Comparison of ENCODE assay signal across 18 cellular contexts in the genomic region with DNA sequence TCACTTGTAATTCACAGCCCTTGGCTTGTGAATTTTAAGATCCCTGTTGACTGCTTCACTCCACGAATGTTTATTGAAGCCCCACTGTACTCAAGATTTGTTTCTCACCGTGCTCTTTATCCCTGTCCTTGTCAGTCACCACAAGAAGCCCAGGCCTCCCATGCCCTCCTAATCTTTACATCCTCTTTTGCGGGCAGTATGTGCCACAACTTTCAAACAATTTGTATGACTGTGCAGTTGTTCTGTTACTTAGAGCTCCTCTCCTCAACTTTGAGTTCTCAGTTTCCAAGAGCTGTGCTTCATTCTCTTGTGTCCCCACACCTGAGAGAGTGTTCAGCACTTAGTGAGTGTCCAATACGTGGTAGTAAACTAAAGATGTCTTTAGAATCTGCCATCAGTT.
A peak's percentile ranks its signal among the peaks of the same experiment; 100 is the strongest.
DNase-seq lines count a peak whose midpoint lies in the region; ATAC-seq lines count a peak whose summit lies in the region.
"Had no signal": no experiment of that assay in that cellular context is flagged by ENCODE, and none has a peak within 500 bp of the region (broad histone marks: within the 10 kb centered on the region; RNA-seq: fewer than 3 reads in every experiment).

No MANE protein-coding gene starts in this region.

- DNase-seq in OCI-M1 (lab: John Stamatoyannopoulos, UW) (peak; percentile 89), SIG-M5 treated with dmso at 0.1 percent for 504 hours (lab: John Stamatoyannopoulos, UW; ENCODE audit: unreplicated experiment) (no peak), NCI-H526 (lab: John Stamatoyannopoulos, UW) (no peak), NCI-H2107 (lab: John Stamatoyannopoulos, UW) (no peak)
- no peak for DNase-seq in activated T-cell treated with anti-CD3 and anti-CD28 coated beads, Interleukin-2, amount 50 U/mL, for 72 hours
- DNase-seq: activated naive CD8-positive, alpha-beta T cell treated with anti-CD3 and anti-CD28 coated beads for 36 hours; activated T-cell treated with anti-CD3 and anti-CD28 coated beads for 4 hours; hippocampal formation; mucosa of descending colon; NCI-H1694 treated with DMSO at 0.1 percent for 48 hours; NCI-H524 treated with DMSO at 0.1 percent for 48 hours; occipital lobe; stimulated activated CD4-positive, alpha-beta T cell treated with anti-CD3 and anti-CD28 coated beads, Interleukin-4, amount 100 ng/mL, for 4 hours; SW 1271; transverse colon had no signal

- H3K27me3 Mint-ChIP-seq in activated T-cell treated with anti-CD3 and anti-CD28 coated beads, Interleukin-2, amount 50 U/mL, for 72 hours (ENCODE audit: low read depth), result no peaks in the 10 kb centered on the region
- H3K27me3 Mint-ChIP-seq: activated naive CD8-positive, alpha-beta T cell treated with anti-CD3 and anti-CD28 coated beads for 36 hours had no signal

- H3K4me1 Mint-ChIP-seq in activated T-cell treated with anti-CD3 and anti-CD28 coated beads, Interleukin-2, amount 50 U/mL, for 72 hours (ENCODE audit: low read depth), result no peaks in the 10 kb centered on the region
- H3K4me1 Mint-ChIP-seq: activated naive CD8-positive, alpha-beta T cell treated with anti-CD3 and anti-CD28 coated beads for 36 hours had no signal

- no peak overlapping the region for H3K27ac Mint-ChIP-seq in activated T-cell treated with anti-CD3 and anti-CD28 coated beads, Interleukin-2, amount 50 U/mL, for 72 hours
- H3K27ac Mint-ChIP-seq: activated naive CD8-positive, alpha-beta T cell treated with anti-CD3 and anti-CD28 coated beads for 36 hours had no signal

- no peak overlapping the region for H3K4me3 Mint-ChIP-seq in activated T-cell treated with anti-CD3 and anti-CD28 coated beads, Interleukin-2, amount 50 U/mL, for 72 hours
- H3K4me3 Mint-ChIP-seq: activated naive CD8-positive, alpha-beta T cell treated with anti-CD3 and anti-CD28 coated beads for 36 hours had no signal

- ATAC-seq in GM18498 (IDR thresholded peaks at IDR 0.05; ENCODE audit: unreplicated experiment), result peak; percentile 35
- peak; percentile 54 for ATAC-seq in GM21529 (IDR thresholded peaks at IDR 0.05; ENCODE audit: unreplicated experiment)
- peak; percentile 44 for ATAC-seq in HG03095 (IDR thresholded peaks at IDR 0.05; ENCODE audit: unreplicated experiment)
- ATAC-seq in activated T-cell treated with anti-CD3 and anti-CD28 coated beads, Interleukin-2, amount 50 U/mL, for 72 hours (replicated peaks in 1 of 2), result no peak
- ATAC-seq: mucosa of descending colon had no signal

- no peaks in the 10 kb centered on the region for H3K36me3 Mint-ChIP-seq in activated T-cell treated with anti-CD3 and anti-CD28 coated beads, Interleukin-2, amount 50 U/mL, for 72 hours (ENCODE audit: insufficient read depth in 2 of 2)
- H3K36me3 Mint-ChIP-seq: activated naive CD8-positive, alpha-beta T cell treated with anti-CD3 and anti-CD28 coated beads for 36 hours had no signal

- peaks cover 0 to 2% of the 10 kb centered on the region in 2 donors for H3K9me3 Mint-ChIP-seq in activated T-cell treated with anti-CD3 and anti-CD28 coated beads, Interleukin-2, amount 50 U/mL, for 72 hours
- H3K9me3 Mint-ChIP-seq: activated naive CD8-positive, alpha-beta T cell treated with anti-CD3 and anti-CD28 coated beads for 36 hours had no signal

Comparison
In these comparisons a context has a peak if more than half of its experiments do, and no peak if none do; other contexts are left out.
1. ATAC-seq: peak in GM18498 (single experiment), GM21529 (single experiment) and HG03095 (single experiment); none in activated T-cell treated with anti-CD3 and anti-CD28 coated beads, Interleukin-2, amount 50 U/mL, for 72 hours (0 of 2).